Comparison of ENCODE assay signal across 16 cellular contexts in the genomic region with DNA sequence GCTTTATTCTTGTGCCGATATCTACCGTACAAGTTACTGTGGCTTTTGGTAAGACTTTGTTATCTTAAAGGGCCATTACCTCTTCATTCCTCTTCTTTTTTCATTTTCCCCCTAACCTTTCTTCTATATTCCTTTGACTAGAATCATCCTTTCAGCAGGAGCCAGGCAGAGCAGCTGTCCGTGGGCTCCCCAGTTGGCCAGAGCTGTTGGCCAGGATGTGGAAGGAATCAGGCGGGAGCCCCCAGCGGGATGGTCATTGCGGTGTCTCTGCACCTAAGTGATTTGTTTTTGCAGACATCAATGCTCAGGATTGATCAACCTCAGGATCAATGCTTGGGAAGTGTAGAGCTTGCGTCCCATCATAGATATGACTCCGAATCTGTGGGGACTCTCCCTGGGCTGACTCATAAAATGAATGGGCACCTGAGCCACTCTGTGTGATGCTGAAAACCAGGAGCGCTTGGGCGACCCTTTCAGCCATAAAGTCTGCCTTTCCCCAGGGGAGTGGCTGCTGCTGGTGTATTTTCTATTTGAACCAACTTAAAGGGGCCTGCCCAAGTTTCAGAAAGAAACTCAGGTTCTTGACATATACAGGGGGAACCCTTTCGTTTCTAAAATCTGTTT. TPM values are rescaled to one million over a fixed set of nuclear protein-coding genes. Genes with fewer than 3 reads are reported as not detected.
"Had no signal": no experiment of that assay in that cellular context is flagged by ENCODE, and none has a peak within 500 bp of the region (broad histone marks: within the 10 kb centered on the region; RNA-seq: fewer than 3 reads in every experiment).

No MANE protein-coding gene starts in this region.

- H3K36me3 ChIP-seq: SJSA1 had no signal

- H3K27ac ChIP-seq: SJSA1 had no signal

- H3K27ac Mint-ChIP-seq: T-helper 2 cell treated with Interferon-gamma antibody and Interleukin-4, amounts not matched to agents 5 μg/mL and 100 μg/mL, for 36 hours had no signal

- H3K4me1 ChIP-seq: SJSA1 had no signal

- H3K9me3 Mint-ChIP-seq: T-helper 2 cell treated with Interferon-gamma antibody and Interleukin-4, amounts not matched to agents 5 μg/mL and 100 μg/mL, for 36 hours had no signal

- H3K4me3 Mint-ChIP-seq: naive B cell; T-helper 2 cell treated with Interferon-gamma antibody and Interleukin-4, amounts not matched to agents 5 μg/mL and 100 μg/mL, for 36 hours had no signal

- H3K4me1 Mint-ChIP-seq: naive B cell had no signal

- H3K36me3 Mint-ChIP-seq: naive B cell had no signal

- ATAC-seq: esophagus mucosa had no signal

- H3K4me3 ChIP-seq: SJSA1 had no signal

- H3K9me3 ChIP-seq: SJSA1 had no signal

- DNase-seq: activated CD4-positive, alpha-beta T cell treated with anti-CD3 and anti-CD28 coated beads, Interleukin-2, amount 50 U/mL, for 1 hour; activated CD4-positive, CD25-positive, alpha-beta regulatory T cell; activated T-cell treated with anti-CD3 and anti-CD28 coated beads for 4 hours; naive B cell; retina; stimulated activated CD4-positive, alpha-beta T cell treated with anti-CD3 and anti-CD28 coated beads, Interleukin-4, amount 100 ng/mL, for 24 hours; stimulated activated naive CD4-positive, alpha-beta T cell; SW 1271; trophoblast cell had no signal

- H3K27me3 ChIP-seq: SJSA1 had no signal

RNA-seq across cellular contexts. Expression of gene GOLGA6L7, which starts 59.0 kb away (rescaled TPM):
- total RNA-seq: astrocyte, esophagus mucosa, lung microvascular endothelial cell, SJSA1, skeletal muscle tissue had no signal
- polyA plus RNA-seq: adipose tissue had no signal
